Comparison of ENCODE assay signal across 1 cellular context in the genomic region with DNA sequence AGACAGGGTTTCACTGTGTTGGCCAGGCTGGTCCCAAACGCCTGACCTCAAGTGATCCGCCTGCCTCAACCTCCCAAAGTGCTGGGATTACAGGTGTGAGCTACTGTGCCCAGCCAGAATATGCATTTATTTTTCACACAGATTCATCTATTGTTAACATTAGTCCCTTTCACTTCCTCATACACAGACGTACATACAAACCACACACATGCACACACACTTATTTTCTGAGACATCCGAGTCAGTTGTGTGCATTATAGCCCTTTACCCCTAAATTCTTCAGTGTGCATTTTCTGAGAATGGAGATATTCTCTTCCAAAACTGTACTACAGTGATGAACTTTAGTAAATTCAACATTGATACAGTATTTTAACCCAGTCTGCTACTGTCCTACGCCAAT.
TF ChIP-seq lines count a peak whose summit lies in the region.

No MANE protein-coding gene starts in this region.

TF ChIP-seq in WTC11, 78 proteins besides CTCF, POLR2A, EP300 and RAD21 (continued from another document):
- no peak for TF ChIP-seq AFF4 (CRISPR knock-in tag; IDR thresholded peaks at IDR 0.05; ENCODE audit: borderline replicate concordance)
